In the genomic region with DNA sequence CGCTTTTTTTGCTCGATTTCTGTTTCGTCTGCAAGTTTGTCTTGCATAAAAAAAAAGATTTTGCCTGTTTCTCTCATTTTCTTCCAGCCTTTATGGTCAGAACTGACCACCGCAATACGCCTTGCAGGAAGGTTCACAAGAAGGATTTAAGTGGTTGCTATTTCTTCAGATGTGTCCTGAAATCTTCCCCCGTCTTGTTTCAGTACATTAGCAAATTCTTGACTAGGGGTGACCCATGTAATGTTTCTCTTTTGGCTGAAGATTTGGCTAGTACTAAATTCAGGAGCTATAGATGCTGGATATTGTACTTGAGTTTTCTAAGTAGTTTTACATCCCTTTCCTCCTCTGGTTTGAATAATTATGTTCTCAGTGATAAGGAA, we compare ENCODE assay signal across 8 cellular contexts. TPM values are rescaled to one million over a fixed set of nuclear protein-coding genes. Genes with fewer than 3 reads are reported as not detected.
DNase-seq lines count a peak whose midpoint lies in the region; ATAC-seq and TF ChIP-seq lines count a peak whose summit lies in the region.

No MANE protein-coding gene starts in this region.

- H3K9me3 ChIP-seq in mucosa of rectum (ENCODE audit: control insufficient read depth in 2 of 2, low read length in 2 of 2) = no peaks in the 10 kb centered on the region

- H3K36me3 ChIP-seq in KMS-11 (ENCODE audit: insufficient read depth) (no peaks in the 10 kb centered on the region), mucosa of rectum (ENCODE audit: control insufficient read depth in 2 of 2, insufficient read depth in 2 of 2, low read length in 2 of 2) (no peaks in the 10 kb centered on the region)

- peak overlapping the region; percentile 62; the same call in 1 of the 2 replicates for H2AFZ ChIP-seq in KMS-11 (ENCODE audit: low read depth)

- H3K4me2 ChIP-seq in KMS-11 = peak overlapping the region; percentile 56

- H3K4me3 ChIP-seq in AG04449 (ENCODE audit: low read depth, low read length) (peak overlapping the region; percentile 60), KMS-11 (IDR thresholded peaks at IDR 0.05; ENCODE audit: insufficient read depth, low read depth, low read length) (peak overlapping the region; percentile 76), mucosa of rectum (ENCODE audit: low read length in 2 of 2) (peak overlapping the region; percentile 81 to 85)

- no peak for ATAC-seq in central memory CD8-positive, alpha-beta T cell (replicated peaks; ENCODE audit: extremely low read depth, poor library complexity, severe bottlenecking)
- ATAC-seq in HG02885 (IDR thresholded peaks at IDR 0.05; ENCODE audit: poor library complexity, unreplicated experiment) (no peak), GM21529 (IDR thresholded peaks at IDR 0.05; ENCODE audit: unreplicated experiment) (no peak)

- CTCF ChIA-PET in AG04449 (lab: Yijun Ruan, JAX) = interaction anchor here (2.0 to 4.1 kb wide), 4 partner anchors 132 to 265 kb away, joined by 6 to 22 read pairs (median 13); no protein-coding TSS in a partner anchor

- H3K9ac ChIP-seq in KMS-11 (peak overlapping the region; percentile 74; the same call in 1 of the 2 replicates), mucosa of rectum (ENCODE audit: low read depth in 1 of 2, low read length in 2 of 2) (peak overlapping the region; percentile 75 to 76)

- peak overlapping the region; percentile 9; the same call in 1 of the 2 replicates for H3K27ac ChIP-seq in KMS-11
- H3K27ac ChIP-seq in mucosa of rectum (ENCODE audit: low read depth in 2 of 2, low read length in 2 of 2) = peak overlapping the region; percentile 76 to 96

- DNase-seq in AG04449 (ENCODE audit: low read depth, low spot score) (no peak), ureter (ENCODE audit: low spot score) (no peak), NCI-H2107 treated with DMSO at 0.1 percent for 48 hours (lab: John Stamatoyannopoulos, UW; ENCODE audit: unreplicated experiment) (no peak)
- DNase-seq in central memory CD8-positive, alpha-beta T cell (ENCODE audit: low spot score in 2 of 2) = no peak

- TF ChIP-seq CTCF in AG04449 (IDR thresholded peaks at IDR 0.05; ENCODE audit: insufficient read depth, low read length, missing control alignments) (no peak), KMS-11 (conservative IDR thresholded peaks at IDR 0.05; ENCODE audit: low read depth, low read length) (no peak)

- H3K36me3 Mint-ChIP-seq in central memory CD8-positive, alpha-beta T cell (ENCODE audit: insufficient read depth) = peaks cover 10% of the 10 kb centered on the region

- POLR2A ChIA-PET in AG04449 (lab: Yijun Ruan, JAX) = no interaction called here

- peaks cover 33% of the 10 kb centered on the region for H3K4me1 Mint-ChIP-seq in central memory CD8-positive, alpha-beta T cell

- no peak overlapping the region for H3K27ac Mint-ChIP-seq in central memory CD8-positive, alpha-beta T cell (ENCODE audit: low read depth)

- H3K27me3 ChIP-seq in KMS-11 (ENCODE audit: insufficient read depth, low read depth) (no peaks in the 10 kb centered on the region), mucosa of rectum (ENCODE audit: control insufficient read depth in 2 of 2, insufficient read depth in 2 of 2, low read length in 2 of 2) (no peaks in the 10 kb centered on the region)

- no peaks in the 10 kb centered on the region for H3K27me3 Mint-ChIP-seq in central memory CD8-positive, alpha-beta T cell

- H4K20me1 ChIP-seq in KMS-11 (ENCODE audit: insufficient read depth) = no peaks in the 10 kb centered on the region; the same call in 1 of the 2 replicates

- H3K79me2 ChIP-seq in KMS-11 (ENCODE audit: insufficient read depth, low read depth) = peaks cover 56% of the 10 kb centered on the region

- H3K4me1 ChIP-seq in KMS-11 (ENCODE audit: low read depth, poor library complexity, severe bottlenecking) (peaks cover 29% of the 10 kb centered on the region), mucosa of rectum (ENCODE audit: control insufficient read depth in 2 of 2, insufficient read depth in 2 of 2, low read length in 2 of 2) (peaks cover 4 to 26% of the 10 kb centered on the region in 2 donors)

- peak overlapping the region; percentile 85 for H3K4me3 Mint-ChIP-seq in central memory CD8-positive, alpha-beta T cell

- H3K9me3 Mint-ChIP-seq in central memory CD8-positive, alpha-beta T cell = no peaks in the 10 kb centered on the region

RNA-seq across cellular contexts. Expression of gene PHLPP1, which starts 2.5 kb away (rescaled TPM):
- 42.0 TPM for total RNA-seq in ureter
